8 cellular contexts compared by ENCODE assay signal in genomic region chr4:44448548-44449443, GRCh38. TPM values are rescaled to one million over a fixed set of nuclear protein-coding genes. Genes with fewer than 3 reads are reported as not detected.
A peak's percentile ranks its signal among the peaks of the same experiment; 100 is the strongest.
DNase-seq lines count a peak whose midpoint lies in the region; ATAC-seq, FAIRE-seq and TF ChIP-seq lines count a peak whose summit lies in the region.

KCTD8 (minus strand) TSS chr4:44448809.

- H3K4me1 Mint-ChIP-seq in activated naive CD8-positive, alpha-beta T cell treated with anti-CD3 and anti-CD28 coated beads, Interleukin-2, amount 10 ng/mL, durations not matched to agents 7 days and 5 days, result peaks cover 8% of the 10 kb centered on the region

- no peaks in the 10 kb centered on the region for H3K9me3 ChIP-seq in HUES64 (ENCODE audit: insufficient read depth, low read depth, low read length)
- no peaks in the 10 kb centered on the region for H3K9me3 ChIP-seq in tibial nerve

- peaks cover 47% of the 10 kb centered on the region for H3K27me3 Mint-ChIP-seq in activated naive CD8-positive, alpha-beta T cell treated with anti-CD3 and anti-CD28 coated beads, Interleukin-2, amount 10 ng/mL, durations not matched to agents 7 days and 5 days

- WGBS in HUES64, result under 1% methylated on average over 71 of the region's 71 CpGs
- 1 to 2% methylated on average over 39 to 49 of the region's 71 CpGs for WGBS in tibial nerve, 2 donors

- no peak for TF ChIP-seq POLR2A in tibial nerve (IDR thresholded peaks at IDR 0.05)

- intact Hi-C loops in Right ventricle myocardium inferior (cut with DNase I), result no loop called here

- no peaks in the 10 kb centered on the region for H3K36me3 Mint-ChIP-seq in activated naive CD8-positive, alpha-beta T cell treated with anti-CD3 and anti-CD28 coated beads, Interleukin-2, amount 10 ng/mL, durations not matched to agents 7 days and 5 days

- H3K36me3 ChIP-seq in HUES64 (ENCODE audit: insufficient read depth, low read length), result no peaks in the 10 kb centered on the region
- H3K36me3 ChIP-seq in tibial nerve, result no peaks in the 10 kb centered on the region

- peak within 1 kb of the TSS; percentile 73 for H3K4me3 ChIP-seq in HUES64 (ENCODE audit: low read length)
- peak within 1 kb of the TSS; percentile 34 to 62 (median 56) for H3K4me3 ChIP-seq in tibial nerve

- H3K9ac ChIP-seq in HUES64 (ENCODE audit: low read depth, low read length), result peak within 1 kb of the TSS; percentile 63

- H3K4me1 ChIP-seq in HUES64 (ENCODE audit: insufficient read depth, low read length) (peaks cover 14% of the 10 kb centered on the region), tibial nerve (peaks cover 0 to 33% (median 7%) of the 10 kb centered on the region in 4 donors)

- no peak within 1 kb of the TSS for H3K27ac Mint-ChIP-seq in activated naive CD8-positive, alpha-beta T cell treated with anti-CD3 and anti-CD28 coated beads, Interleukin-2, amount 10 ng/mL, durations not matched to agents 7 days and 5 days

- TF ChIP-seq CTCF in tibial nerve (IDR thresholded peaks at IDR 0.05), result peak; percentile 31 to 65 (median 40)

- FAIRE-seq in RCC 7860 (lab: Jason Lieb, UNC), result no peak

- TF ChIP-seq EP300 in tibial nerve (IDR thresholded peaks at IDR 0.05), result no peak

- H3K9me3 Mint-ChIP-seq in activated naive CD8-positive, alpha-beta T cell treated with anti-CD3 and anti-CD28 coated beads, Interleukin-2, amount 10 ng/mL, durations not matched to agents 7 days and 5 days, result no peaks in the 10 kb centered on the region

- peak; percentile 98 for ATAC-seq in GM21528 (IDR thresholded peaks at IDR 0.05; ENCODE audit: low FRiP score, unreplicated experiment)
- peak; percentile 86 for ATAC-seq in activated naive CD8-positive, alpha-beta T cell treated with anti-CD3 and anti-CD28 coated beads, Interleukin-2, amount 10 ng/mL, durations not matched to agents 7 days and 5 days (ENCODE audit: low read depth)
- ATAC-seq in Right ventricle myocardium inferior, result peak; percentile 98

- DNase-seq in DMS53 treated with DMSO at 0.1 percent for 48 hours (lab: John Stamatoyannopoulos, UW; ENCODE audit: unreplicated experiment) (peak; percentile 97), RCC 7860 (ENCODE audit: low spot score) (peak; percentile 32), Right ventricle myocardium inferior (ENCODE audit: missing footprints) (peak; percentile 92), occipital lobe (lab: John Stamatoyannopoulos, UW) (peak; percentile 95), tibial nerve (ENCODE audit: low spot score in 2 of 2) (peak; percentile 43 to 72)
- peak; percentile 78 for DNase-seq in activated naive CD8-positive, alpha-beta T cell treated with anti-CD3 and anti-CD28 coated beads, Interleukin-2, amount 10 ng/mL, durations not matched to agents 7 days and 5 days

- H3K27me3 ChIP-seq in HUES64 (ENCODE audit: insufficient read depth, low read length) (peaks cover 60% of the 10 kb centered on the region), tibial nerve (peaks cover 0 to 77% of the 10 kb centered on the region in 2 donors)

- POLR2A ChIA-PET in activated naive CD8-positive, alpha-beta T cell treated with anti-CD3 and anti-CD28 coated beads, Interleukin-2, amount 10 ng/mL, durations not matched to agents 7 days and 5 days (lab: Charles Lee), result no interaction called here

- H3K27ac ChIP-seq in HUES64 (ENCODE audit: low read depth, low read length), result peak within 1 kb of the TSS; percentile 68; the same call in 1 of the 2 replicates
- peak within 1 kb of the TSS in 2 of 4 donors; percentile 27 to 74 for H3K27ac ChIP-seq in tibial nerve

- peak within 1 kb of the TSS; percentile 65 for H3K4me3 Mint-ChIP-seq in activated naive CD8-positive, alpha-beta T cell treated with anti-CD3 and anti-CD28 coated beads, Interleukin-2, amount 10 ng/mL, durations not matched to agents 7 days and 5 days

RNA-seq across cellular contexts. Expression of gene KCTD8, which starts in this region (rescaled TPM):
- 1.1 TPM for polyA plus RNA-seq in HUES64 (2013, experiment 1 of 2)
- polyA plus RNA-seq in HUES64 (2013, experiment 2 of 2), result 1.1 TPM
- total RNA-seq in activated naive CD8-positive, alpha-beta T cell treated with anti-CD3 and anti-CD28 coated beads, Interleukin-2, amount 10 ng/mL, durations not matched to agents 7 days and 5 days, result not detected
- total RNA-seq in Right ventricle myocardium inferior (0.19 TPM), occipital lobe (1.2 TPM), tibial nerve (1 to 10 TPM in 2 of 4 donors, under 1 TPM in 1, not detected in 1; 0.63 to 1.5 (median 1.1) TPM)

Comparison
In these comparisons a context has a peak if more than half of its experiments do, and no peak if none do; other contexts are left out.
1. Peak in DNase-seq and ATAC-seq in activated naive CD8-positive, alpha-beta T cell treated with anti-CD3 and anti-CD28 coated beads, Interleukin-2, amount 10 ng/mL, durations not matched to agents 7 days and 5 days; RNA of the gene not detected or under 1 TPM.
2. Peak in DNase-seq and ATAC-seq in Right ventricle myocardium inferior; RNA of the gene not detected or under 1 TPM.
3. DNase-seq: peak in every context shown above with its lines; median percentile 97 in DMS53 treated with DMSO at 0.1 percent for 48 hours; 95 in occipital lobe; 92 in Right ventricle myocardium inferior; 78 in activated naive CD8-positive, alpha-beta T cell treated with anti-CD3 and anti-CD28 coated beads, Interleukin-2, amount 10 ng/mL, durations not matched to agents 7 days and 5 days; 58 in tibial nerve; 32 in RCC 7860.